17 cellular contexts compared by ENCODE assay signal in genomic region chr1:29900086-29900485, GRCh38.
DNase-seq lines count a peak whose midpoint lies in the region; ATAC-seq and TF ChIP-seq lines count a peak whose summit lies in the region.
"Had no signal": no experiment of that assay in that cellular context is flagged by ENCODE, and none has a peak within 500 bp of the region (broad histone marks: within the 10 kb centered on the region; RNA-seq: fewer than 3 reads in every experiment).

No MANE protein-coding gene starts in this region.

- H3K27ac ChIP-seq in right cardiac atrium (ENCODE audit: low read length) (peak overlapping the region; percentile 2), left lung (no peak overlapping the region)
- H3K27ac ChIP-seq: GM23248, PC-9 had no signal

- no peaks in the 10 kb centered on the region for H3K27me3 ChIP-seq in right cardiac atrium (ENCODE audit: control insufficient read depth, insufficient read depth)
- peaks cover 0 to 87% of the 10 kb centered on the region in 2 donors for H3K27me3 ChIP-seq in left lung
- H3K27me3 ChIP-seq: MG63 had no signal

- ATAC-seq in right cardiac atrium (peak; percentile 15 to 32), GM21717 (IDR thresholded peaks at IDR 0.05; ENCODE audit: unreplicated experiment) (no peak), GM19023 (IDR thresholded peaks at IDR 0.05; ENCODE audit: unreplicated experiment) (no peak), left lung (no peak)
- ATAC-seq: HepG2 had no signal

- no peaks in the 10 kb centered on the region for H3K36me3 ChIP-seq in left lung
- H3K36me3 ChIP-seq: MG63 had no signal

- TF ChIP-seq CTCF in epithelial cell of proximal tubule (conservative IDR thresholded peaks at IDR 0.05; ENCODE audit: low read depth, low read length): peak; percentile 6
- no peak for TF ChIP-seq CTCF in left lung (IDR thresholded peaks at IDR 0.05)

- intact Hi-C loops in right cardiac atrium (cut with DNase I) (no loop called here), left lung (cut with DNase I) (no loop called here)

- DNase-seq in NCI-H524 (lab: John Stamatoyannopoulos, UW): peak; percentile 33 to 55
- no peak for DNase-seq in NCI-H524 treated with DMSO at 0.1 percent for 48 hours (lab: John Stamatoyannopoulos, UW)
- DNase-seq in epithelial cell of proximal tubule (ENCODE audit: low read depth): no peak
- DNase-seq in right cardiac atrium: no peak
- DNase-seq in stimulated activated CD4-positive, alpha-beta T cell treated with anti-CD3 and anti-CD28 coated beads, Interleukin-15, amount 100 ng/mL, for 24 hours: no peak
- DNase-seq in left lung: no peak
- DNase-seq: C1 segment of cervical spinal cord, DMS153, GM23248, HFFc6, NCI-H774, PC-9, SHP77 had no signal

- no peak overlapping the region for H3K4me3 ChIP-seq in epithelial cell of proximal tubule (ENCODE audit: low read depth, low read length)
- H3K4me3 ChIP-seq in right cardiac atrium (ENCODE audit: low read length): no peak overlapping the region
- H3K4me3 ChIP-seq in left lung: no peak overlapping the region
- H3K4me3 ChIP-seq: GM23248, MG63, PC-9 had no signal

- H3K4me1 ChIP-seq in right cardiac atrium (ENCODE audit: control insufficient read depth, insufficient read depth, low read length): peaks cover 3% of the 10 kb centered on the region
- no peaks in the 10 kb centered on the region for H3K4me1 ChIP-seq in left lung

- H3K9me3 ChIP-seq in right cardiac atrium (ENCODE audit: control insufficient read depth, low read length) (no peaks in the 10 kb centered on the region), left lung (no peaks in the 10 kb centered on the region)
- H3K9me3 ChIP-seq: MG63 had no signal

- 44% methylated on average over 11 of the region's 11 CpGs for WGBS in right cardiac atrium

Comparison
In these comparisons a context has a peak if more than half of its experiments do, and no peak if none do; other contexts are left out.
1. DNase-seq: peak in NCI-H524 (2 of 2); none in NCI-H524 treated with DMSO at 0.1 percent for 48 hours (single experiment), epithelial cell of proximal tubule (single experiment), right cardiac atrium (0 of 3), stimulated activated CD4-positive, alpha-beta T cell treated with anti-CD3 and anti-CD28 coated beads, Interleukin-15, amount 100 ng/mL, for 24 hours (single experiment) and left lung (0 of 2).
2. ATAC-seq: peak in right cardiac atrium (2 of 2); none in GM21717 (single experiment), GM19023 (single experiment) and left lung (single experiment).